1 cellular context compared by ENCODE assay signal in genomic region chr4:23889368-23889767, GRCh38.
TF ChIP-seq lines count a peak whose summit lies in the region.

No MANE protein-coding gene starts in this region.

TF ChIP-seq in A549, 52 proteins besides CTCF, POLR2A, EP300 and RAD21 (continued from another document):
- TF ChIP-seq CBX2 (IDR thresholded peaks at IDR 0.05; ENCODE audit: borderline replicate concordance, low read depth) (no peak), MYC (IDR thresholded peaks at IDR 0.05; ENCODE audit: borderline replicate concordance, low read length) (no peak), NPAS2 (CRISPR knock-in tag; IDR thresholded peaks at IDR 0.05; ENCODE audit: borderline replicate concordance) (no peak), JUN (IDR thresholded peaks at IDR 0.05) (no peak), FOXS1 (CRISPR knock-in tag; IDR thresholded peaks at IDR 0.05) (no peak), ESRRA (IDR thresholded peaks at IDR 0.05; ENCODE audit: borderline replicate concordance, low read length) (no peak), ELK1 (IDR thresholded peaks at IDR 0.05; ENCODE audit: low read depth, low read length) (no peak), SMC3 (IDR thresholded peaks at IDR 0.05) (no peak), SREBF2 (IDR thresholded peaks at IDR 0.05) (no peak), JUNB (IDR thresholded peaks at IDR 0.05) (no peak), HES2 (IDR thresholded peaks at IDR 0.05) (no peak), GATA3 (IDR thresholded peaks at IDR 0.05; ENCODE audit: borderline replicate concordance) (no peak)
